ENCODE assay signal across 14 cellular contexts in the genomic region with DNA sequence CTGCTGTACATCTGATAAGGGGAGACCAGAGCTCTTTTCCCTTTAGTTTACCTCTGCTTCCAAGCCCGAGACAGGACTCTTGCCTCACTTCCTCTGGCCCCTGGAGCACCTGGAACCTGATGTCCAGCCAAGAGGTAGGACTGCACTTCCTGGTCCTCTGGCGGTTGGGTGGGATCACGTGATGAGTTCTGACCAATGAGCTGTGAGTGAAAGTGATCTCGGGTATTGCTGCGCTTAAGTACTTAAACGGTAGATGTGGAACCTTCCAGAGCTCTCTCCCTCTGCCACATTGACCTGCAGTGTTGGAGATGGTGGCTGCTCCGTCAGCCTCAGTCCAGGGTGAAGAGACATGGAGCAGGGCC.
DNase-seq lines count a peak whose midpoint lies in the region; ATAC-seq and TF ChIP-seq lines count a peak whose summit lies in the region.
"Had no signal": no experiment of that assay in that cellular context is flagged by ENCODE, and none has a peak within 500 bp of the region (broad histone marks: within the 10 kb centered on the region; RNA-seq: fewer than 3 reads in every experiment).

No MANE protein-coding gene starts in this region.

- POLR2A ChIA-PET in CD4-positive, alpha-beta memory T cell (lab: Charles Lee; ENCODE audit: partially characterized antibody): no interaction called here
- POLR2A ChIA-PET in A673 (lab: Charles Lee; ENCODE audit: low non-redundant PET): no interaction called here

- no peaks in the 10 kb centered on the region for H3K36me3 ChIP-seq in CD4-positive, alpha-beta memory T cell (ENCODE audit: insufficient read depth, low read length)
- no peaks in the 10 kb centered on the region for H3K36me3 ChIP-seq in KMS-11 (ENCODE audit: insufficient read depth)
- H3K36me3 ChIP-seq in A673 (ENCODE audit: insufficient read depth, low read length, poor library complexity, severe bottlenecking): no peaks in the 10 kb centered on the region

- H3K9me3 ChIP-seq in CD4-positive, alpha-beta memory T cell (ENCODE audit: control insufficient read depth in 1 of 2, low read length in 2 of 2): no peaks in the 10 kb centered on the region
- no peaks in the 10 kb centered on the region for H3K9me3 ChIP-seq in A673 (ENCODE audit: low read depth, low read length, poor library complexity, severe bottlenecking)
- H3K9me3 ChIP-seq: Caco-2, Peyer's patch had no signal

- intact Hi-C loops in CD4-positive, alpha-beta memory T cell (cut with micrococcal nuclease): no loop called here
- intact Hi-C loops in dorsolateral prefrontal cortex (cut with DNase I): no loop called here
- intact Hi-C loops in A673 (cut with micrococcal nuclease; ENCODE audit: unreplicated experiment): no loop called here

- no peak for DNase-seq in CD4-positive, alpha-beta memory T cell
- no peak for DNase-seq in dorsolateral prefrontal cortex
- DNase-seq in cerebellum (ENCODE audit: low spot score): no peak
- no peak for DNase-seq in A673 (ENCODE audit: low spot score)
- DNase-seq in ecto neural progenitor cell (ENCODE audit: low spot score): no peak
- DNase-seq: C1 segment of cervical spinal cord, Caco-2, NCI-H2029, NCI-H510A treated with DMSO at 0.1 percent for 48 hours, Peyer's patch, SHP77 treated with DMSO at 0.1 percent for 48 hours had no signal

- no peak for TF ChIP-seq CTCF in KMS-11 (conservative IDR thresholded peaks at IDR 0.05; ENCODE audit: low read depth, low read length)
- no peak for TF ChIP-seq CTCF in dorsolateral prefrontal cortex (IDR thresholded peaks at IDR 0.05 in 54 of 56, conservative IDR thresholded peaks at IDR 0.05 in 2 of 56; ENCODE audit: low read depth in 1 of 56, partially characterized antibody in 56 of 56)
- TF ChIP-seq CTCF in A673 (conservative IDR thresholded peaks at IDR 0.05; ENCODE audit: low read depth, low read length): no peak

- H3K4me2 ChIP-seq in KMS-11: peak overlapping the region; percentile 95; the same call in 1 of the 2 replicates

- no peak overlapping the region for H3K4me3 Mint-ChIP-seq in CD4-positive, alpha-beta memory T cell
- H3K4me3 Mint-ChIP-seq in stimulated activated memory B cell treated with anti-CD40 and anti-IgM and Interleukin-4, amounts not matched to agents 10 μg/mL and 1 μg/mL and 100 μg/mL, for 72 hours: no peak overlapping the region

- H3K79me2 ChIP-seq in KMS-11 (ENCODE audit: insufficient read depth, low read depth): no peaks in the 10 kb centered on the region

- no peak for ATAC-seq in stimulated activated memory B cell treated with anti-CD40 and anti-IgM and Interleukin-4, amounts not matched to agents 10 μg/mL and 1 μg/mL and 100 μg/mL, for 72 hours

- no TSS peak for BruUV-seq in A673 (replicated peaks; lab: Mats Ljungman, UMichigan)

- no peak overlapping the region for H2AFZ ChIP-seq in KMS-11 (ENCODE audit: low read depth)

- CTCF ChIA-PET in CD4-positive, alpha-beta memory T cell (lab: Charles Lee; ENCODE audit: partially characterized antibody): interaction anchor here (0.7 to 1.7 kb wide), 2 partner anchors 15 kb away, joined by 3 to 4 read pairs; no protein-coding TSS in a partner anchor
- CTCF ChIA-PET in A673 (lab: Charles Lee): no interaction called here

- H3K4me3 ChIP-seq in CD4-positive, alpha-beta memory T cell (ENCODE audit: low read length in 2 of 2): no peak overlapping the region
- H3K4me3 ChIP-seq in KMS-11 (IDR thresholded peaks at IDR 0.05; ENCODE audit: insufficient read depth, low read depth, low read length) (no peak overlapping the region), dorsolateral prefrontal cortex (no peak overlapping the region), A673 (ENCODE audit: low read depth, low read length, poor library complexity, severe bottlenecking) (no peak overlapping the region)

- no peaks in the 10 kb centered on the region for H3K27me3 Mint-ChIP-seq in CD4-positive, alpha-beta memory T cell
- no peaks in the 10 kb centered on the region for H3K27me3 Mint-ChIP-seq in stimulated activated memory B cell treated with anti-CD40 and anti-IgM and Interleukin-4, amounts not matched to agents 10 μg/mL and 1 μg/mL and 100 μg/mL, for 72 hours

- no peaks in the 10 kb centered on the region for H4K20me1 ChIP-seq in KMS-11 (ENCODE audit: insufficient read depth)

- no peaks in the 10 kb centered on the region for H3K9me3 Mint-ChIP-seq in CD4-positive, alpha-beta memory T cell
- no peaks in the 10 kb centered on the region for H3K9me3 Mint-ChIP-seq in stimulated activated memory B cell treated with anti-CD40 and anti-IgM and Interleukin-4, amounts not matched to agents 10 μg/mL and 1 μg/mL and 100 μg/mL, for 72 hours

- peaks cover 6 to 32% (median 25%) of the 10 kb centered on the region in 4 donors for H3K4me1 Mint-ChIP-seq in CD4-positive, alpha-beta memory T cell
- H3K4me1 Mint-ChIP-seq in stimulated activated memory B cell treated with anti-CD40 and anti-IgM and Interleukin-4, amounts not matched to agents 10 μg/mL and 1 μg/mL and 100 μg/mL, for 72 hours: peaks cover 74% of the 10 kb centered on the region

- H3K4me1 ChIP-seq in CD4-positive, alpha-beta memory T cell (ENCODE audit: insufficient read depth, low read length): peaks cover 14% of the 10 kb centered on the region
- H3K4me1 ChIP-seq in KMS-11 (ENCODE audit: low read depth, poor library complexity, severe bottlenecking): peaks cover 100% of the 10 kb centered on the region
- H3K4me1 ChIP-seq in A673 (ENCODE audit: insufficient read depth, low read length, poor library complexity, severe bottlenecking): no peaks in the 10 kb centered on the region

- H3K9ac ChIP-seq in KMS-11: no peak overlapping the region

- H3K36me3 Mint-ChIP-seq in CD4-positive, alpha-beta memory T cell: no peaks in the 10 kb centered on the region
- no peaks in the 10 kb centered on the region for H3K36me3 Mint-ChIP-seq in stimulated activated memory B cell treated with anti-CD40 and anti-IgM and Interleukin-4, amounts not matched to agents 10 μg/mL and 1 μg/mL and 100 μg/mL, for 72 hours

- no peak overlapping the region for H3K27ac ChIP-seq in CD4-positive, alpha-beta memory T cell (ENCODE audit: low read depth, low read length)
- H3K27ac ChIP-seq in KMS-11: peak overlapping the region; percentile 94
- H3K27ac ChIP-seq in dorsolateral prefrontal cortex: peak overlapping the region in 30 of 59 donors; percentile 1 to 73 (median 48)
- no peak overlapping the region for H3K27ac ChIP-seq in A673 (ENCODE audit: low read depth, low read length, poor library complexity, severe bottlenecking)
- H3K27ac ChIP-seq: HL-60 had no signal

- no peaks in the 10 kb centered on the region for H3K27me3 ChIP-seq in CD4-positive, alpha-beta memory T cell (ENCODE audit: insufficient read depth, low read length)
- H3K27me3 ChIP-seq in KMS-11 (ENCODE audit: insufficient read depth, low read depth): no peaks in the 10 kb centered on the region
- no peaks in the 10 kb centered on the region for H3K27me3 ChIP-seq in dorsolateral prefrontal cortex
- H3K27me3 ChIP-seq in A673 (replicated peaks; ENCODE audit: insufficient read depth, low read depth, low read length, poor library complexity): no peaks in the 10 kb centered on the region
- H3K27me3 ChIP-seq: Peyer's patch had no signal

- peak overlapping the region in 4 of 7 donors; percentile 1 to 79 (median 39) for H3K27ac Mint-ChIP-seq in CD4-positive, alpha-beta memory T cell
- peak overlapping the region; percentile 67 for H3K27ac Mint-ChIP-seq in stimulated activated memory B cell treated with anti-CD40 and anti-IgM and Interleukin-4, amounts not matched to agents 10 μg/mL and 1 μg/mL and 100 μg/mL, for 72 hours

Comparison
In these comparisons a context has a peak if more than half of its experiments do, and no peak if none do; other contexts are left out.
1. H3K27ac ChIP-seq: peak in KMS-11 (single experiment) and dorsolateral prefrontal cortex (30 of 59); none in CD4-positive, alpha-beta memory T cell (single experiment) and A673 (single experiment).